ENCODE assay signal across 8 cellular contexts in the genomic region with DNA sequence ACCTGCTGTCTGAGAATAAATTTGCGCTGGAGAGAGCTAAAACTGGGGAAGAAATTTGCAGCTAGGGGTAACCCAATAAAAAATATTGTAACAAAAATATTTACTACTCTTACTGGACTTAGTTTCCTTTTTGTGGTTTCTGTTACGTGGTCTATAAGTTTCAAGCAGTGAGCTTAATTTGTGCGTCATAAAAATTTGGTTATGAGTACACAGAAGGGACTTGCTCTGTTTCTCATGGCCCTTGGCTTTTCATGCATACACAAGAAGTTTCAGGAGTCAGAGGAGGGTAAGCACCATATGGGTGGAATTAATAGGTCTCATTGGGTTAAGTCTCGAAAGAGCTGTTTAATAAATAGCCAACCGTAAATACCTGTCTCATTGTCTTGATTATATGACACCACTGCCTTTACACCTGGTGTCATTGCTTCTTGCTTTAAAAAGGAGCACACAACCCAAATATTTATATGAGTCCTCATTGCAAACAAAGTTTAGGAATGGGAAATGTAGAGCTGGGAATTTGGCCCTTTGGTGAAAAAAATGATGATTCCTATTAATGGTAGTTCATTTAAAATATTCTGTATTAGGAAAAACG. TPM values are rescaled to one million over a fixed set of nuclear protein-coding genes. Genes with fewer than 3 reads are reported as not detected.
DNase-seq lines count a peak whose midpoint lies in the region; ATAC-seq and TF ChIP-seq lines count a peak whose summit lies in the region.

No MANE protein-coding gene starts in this region.

- peak overlapping the region; percentile 83 for H3K9ac ChIP-seq in iPS-18a (ENCODE audit: low read length)

- peak overlapping the region; percentile 97 for H3K4me3 ChIP-seq in AG04450 (ENCODE audit: low read depth, low read length)
- H3K4me3 ChIP-seq in iPS-18a (ENCODE audit: low read length): peak overlapping the region; percentile 72
- peak overlapping the region; percentile 83 for H3K4me3 ChIP-seq in suprapubic skin

- ATAC-seq in GM18870 (IDR thresholded peaks at IDR 0.05; ENCODE audit: unreplicated experiment) (peak; percentile 92), HG03060 (IDR thresholded peaks at IDR 0.05; ENCODE audit: low read depth, unreplicated experiment) (peak; percentile 88)

- H3K36me3 ChIP-seq in iPS-18a (ENCODE audit: control insufficient read depth, low read depth, low read length) (no peaks in the 10 kb centered on the region), suprapubic skin (no peaks in the 10 kb centered on the region)

- no peak for TF ChIP-seq POLR2A in suprapubic skin (IDR thresholded peaks at IDR 0.05)

- no peak for TF ChIP-seq EP300 in suprapubic skin (IDR thresholded peaks at IDR 0.05)

- no peaks in the 10 kb centered on the region for H3K27me3 ChIP-seq in AG04450 (ENCODE audit: control insufficient read depth, insufficient read depth, low read length)
- H3K27me3 ChIP-seq in iPS-18a (ENCODE audit: control insufficient read depth, insufficient read depth, low read length): peaks cover 12% of the 10 kb centered on the region
- H3K27me3 ChIP-seq in suprapubic skin: no peaks in the 10 kb centered on the region

- POLR2A ChIA-PET in AG04450 (lab: Yijun Ruan, JAX): interaction anchor here (0.5 to 2.6 kb wide), 18 partner anchors 11 to 1332 kb away, joined by 3 to 13 read pairs (median 6); no protein-coding TSS in a partner anchor

- peaks cover 11% of the 10 kb centered on the region for H3K9me3 ChIP-seq in AG04450 (ENCODE audit: control insufficient read depth, insufficient read depth, low read length)
- no peaks in the 10 kb centered on the region for H3K9me3 ChIP-seq in iPS-18a (ENCODE audit: control insufficient read depth, low read depth, low read length)
- no peaks in the 10 kb centered on the region for H3K9me3 ChIP-seq in suprapubic skin

- TF ChIP-seq CTCF in AG04450 (IDR thresholded peaks at IDR 0.05; ENCODE audit: low read depth, low read length) (no peak), VCaP (conservative IDR thresholded peaks at IDR 0.05) (no peak), suprapubic skin (IDR thresholded peaks at IDR 0.05) (no peak)

- WGBS in suprapubic skin: 45% methylated on average over 6 of the region's 6 CpGs

- CTCF ChIA-PET in AG04450 (lab: Charles Lee): interaction anchor here (0.6 to 2.5 kb wide), 7 partner anchors 10 to 210 kb away, joined by 3 to 23 read pairs (median 4); no protein-coding TSS in a partner anchor

- H3K4me1 ChIP-seq in iPS-18a (ENCODE audit: control insufficient read depth, low read depth, low read length) (peaks cover 18% of the 10 kb centered on the region), suprapubic skin (peaks cover 64% of the 10 kb centered on the region)

- H3K27ac ChIP-seq in AG04450 (ENCODE audit: low read depth, low read length) (peak overlapping the region; percentile 99), VCaP (peak overlapping the region; percentile 89), iPS-18a (ENCODE audit: low read length) (no peak overlapping the region), suprapubic skin (peak overlapping the region; percentile 97)

- DNase-seq in AG04450 (ENCODE audit: low read depth, low spot score): no peak
- DNase-seq in suprapubic skin (ENCODE audit: low spot score in 2 of 2): no peak
- DNase-seq in amniotic stem cell (lab: John Stamatoyannopoulos, UW): no peak
- DNase-seq in DMS114 treated with DMSO at 0.1 percent for 48 hours (lab: John Stamatoyannopoulos, UW; ENCODE audit: unreplicated experiment): no peak

RNA-seq across cellular contexts. Expression of a gene that starts 1.9 kb away (rescaled TPM):
- 60.6 and 72.2 TPM in 2 replicates for polyA plus RNA-seq in AG04450 (2011; rRNA removed)
- polyA minus RNA-seq in AG04450 (2011; rRNA and poly(A)+ RNA removed): 215 and 248 TPM in 2 replicates
- 10 to 100 TPM; 78.7 to 89.6 (median 84.0) TPM for total RNA-seq in suprapubic skin
